Comparison of ENCODE assay signal across 17 cellular contexts in the genomic region with DNA sequence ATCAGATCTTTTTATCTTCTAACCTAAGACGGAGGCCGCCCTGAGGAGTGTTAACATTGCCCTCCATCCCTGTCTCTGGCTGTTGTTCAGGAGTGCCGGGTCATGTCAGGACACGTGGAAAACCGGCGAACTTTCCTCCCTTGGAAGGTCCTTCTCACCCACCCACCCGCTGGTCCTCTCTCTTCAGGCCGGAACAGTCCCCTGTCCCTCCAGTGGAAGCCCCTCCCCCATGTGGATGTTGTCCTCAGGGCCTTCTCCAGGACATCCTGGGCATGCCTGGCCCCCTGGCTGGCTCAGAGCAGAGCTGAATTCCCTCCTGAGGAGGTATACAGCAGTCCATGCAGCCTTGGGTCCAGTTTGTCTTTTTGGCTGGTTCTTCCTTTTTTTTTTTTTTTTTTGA.
"Had no signal": no experiment of that assay in that cellular context is flagged by ENCODE, and none has a peak within 500 bp of the region (broad histone marks: within the 10 kb centered on the region; RNA-seq: fewer than 3 reads in every experiment).

No MANE protein-coding gene starts in this region.

- ATAC-seq: stimulated activated memory B cell treated with anti-CD40 and anti-IgM and Interleukin-4, amounts not matched to agents 10 μg/mL and 1 μg/mL and 100 μg/mL, for 72 hours had no signal

- H3K36me3 Mint-ChIP-seq: activated naive CD8-positive, alpha-beta T cell treated with anti-CD3 and anti-CD28 coated beads for 36 hours; memory B cell; naive B cell; stimulated activated memory B cell treated with anti-CD40 and anti-IgM and Interleukin-4, amounts not matched to agents 10 μg/mL and 1 μg/mL and 100 μg/mL, for 72 hours had no signal

- H3K27me3 ChIP-seq: spleen, uterus had no signal

- H3K4me1 ChIP-seq: parathyroid adenoma, uterus had no signal

- H3K4me3 ChIP-seq: mucosa of descending colon, spleen, uterus had no signal

- H3K27ac ChIP-seq: epithelial cell of prostate, parathyroid adenoma, spleen, uterus, WERI-Rb-1 had no signal

- DNase-seq: activated CD4-positive, alpha-beta T cell treated with anti-CD3 and anti-CD28 coated beads for 1 hour; activated naive CD8-positive, alpha-beta T cell treated with anti-CD3 and anti-CD28 coated beads for 36 hours; amniotic stem cell; endodermal cell; foreskin fibroblast; naive B cell; spleen; stimulated activated CD4-positive, alpha-beta T cell treated with anti-CD3 and anti-CD28 coated beads, Interleukin-4, amount 100 ng/mL, for 4 hours; SW 1271; T-helper 2 cell; uterus; WERI-Rb-1 had no signal

- H3K9me3 ChIP-seq: mucosa of descending colon, spleen, uterus had no signal

- H3K9ac ChIP-seq: parathyroid adenoma had no signal

- H3K27ac Mint-ChIP-seq: activated naive CD8-positive, alpha-beta T cell treated with anti-CD3 and anti-CD28 coated beads for 36 hours; endodermal cell; memory B cell; stimulated activated memory B cell treated with anti-CD40 and anti-IgM and Interleukin-4, amounts not matched to agents 10 μg/mL and 1 μg/mL and 100 μg/mL, for 72 hours had no signal

- H3K27me3 Mint-ChIP-seq: activated naive CD8-positive, alpha-beta T cell treated with anti-CD3 and anti-CD28 coated beads for 36 hours; naive B cell; stimulated activated memory B cell treated with anti-CD40 and anti-IgM and Interleukin-4, amounts not matched to agents 10 μg/mL and 1 μg/mL and 100 μg/mL, for 72 hours had no signal

- H3K36me3 ChIP-seq: spleen, uterus, WERI-Rb-1 had no signal

- H2AFZ ChIP-seq: parathyroid adenoma had no signal

- H3K4me3 Mint-ChIP-seq: activated naive CD8-positive, alpha-beta T cell treated with anti-CD3 and anti-CD28 coated beads for 36 hours; endodermal cell; memory B cell; naive B cell; stimulated activated memory B cell treated with anti-CD40 and anti-IgM and Interleukin-4, amounts not matched to agents 10 μg/mL and 1 μg/mL and 100 μg/mL, for 72 hours had no signal

- H3K9me3 Mint-ChIP-seq: activated naive CD8-positive, alpha-beta T cell treated with anti-CD3 and anti-CD28 coated beads for 36 hours; endodermal cell; memory B cell; naive B cell; stimulated activated memory B cell treated with anti-CD40 and anti-IgM and Interleukin-4, amounts not matched to agents 10 μg/mL and 1 μg/mL and 100 μg/mL, for 72 hours had no signal
